16 cellular contexts compared by ENCODE assay signal in genomic region chr1:7684132-7684531, GRCh38.
DNase-seq lines count a peak whose midpoint lies in the region; ATAC-seq and TF ChIP-seq lines count a peak whose summit lies in the region.
"Had no signal": no experiment of that assay in that cellular context is flagged by ENCODE, and none has a peak within 500 bp of the region (broad histone marks: within the 10 kb centered on the region; RNA-seq: fewer than 3 reads in every experiment).

No MANE protein-coding gene starts in this region.

- intact Hi-C loops in ascending aorta (cut with DNase I) = no loop called here

- no peak for TF ChIP-seq CTCF in WERI-Rb-1 (IDR thresholded peaks at IDR 0.05; ENCODE audit: low read depth, low read length)
- TF ChIP-seq CTCF in osteoblast (IDR thresholded peaks at IDR 0.05; ENCODE audit: extremely low read depth, low read depth, low read length) = no peak
- TF ChIP-seq CTCF in ascending aorta (IDR thresholded peaks at IDR 0.05) = no peak

- no peak for ATAC-seq in HG02763 (IDR thresholded peaks at IDR 0.05; ENCODE audit: unreplicated experiment)
- ATAC-seq: A549 had no signal

- no peak overlapping the region for H3K4me2 ChIP-seq in osteoblast (ENCODE audit: insufficient read depth, low read length)
- H3K4me2 ChIP-seq: A549 had no signal

- no peaks in the 10 kb centered on the region for H3K9me3 ChIP-seq in WERI-Rb-1 (ENCODE audit: severe bottlenecking)
- no peaks in the 10 kb centered on the region for H3K9me3 ChIP-seq in osteoblast (ENCODE audit: low read depth, low read length)
- no peaks in the 10 kb centered on the region for H3K9me3 ChIP-seq in ascending aorta
- H3K9me3 ChIP-seq: A549, HAP-1 had no signal

- no peaks in the 10 kb centered on the region for H3K27me3 ChIP-seq in WERI-Rb-1 (ENCODE audit: insufficient read depth, low read depth, severe bottlenecking)
- H3K27me3 ChIP-seq in osteoblast (ENCODE audit: insufficient read depth, low read length) = peaks cover 22% of the 10 kb centered on the region
- no peaks in the 10 kb centered on the region for H3K27me3 ChIP-seq in ascending aorta

- no peaks in the 10 kb centered on the region for H3K36me3 ChIP-seq in WERI-Rb-1
- no peaks in the 10 kb centered on the region for H3K36me3 ChIP-seq in osteoblast (ENCODE audit: insufficient read depth, low read length)
- H3K36me3 ChIP-seq in ascending aorta = no peaks in the 10 kb centered on the region
- H3K36me3 ChIP-seq: HAP-1 had no signal

- no peaks in the 10 kb centered on the region for H3K79me2 ChIP-seq in osteoblast (ENCODE audit: insufficient read depth, low read length)

- H3K27ac ChIP-seq in WERI-Rb-1 (no peak overlapping the region), osteoblast (ENCODE audit: low read depth, low read length) (no peak overlapping the region), ascending aorta (no peak overlapping the region)
- H3K27ac ChIP-seq: A549 had no signal

- no peaks in the 10 kb centered on the region for H3K4me1 ChIP-seq in osteoblast (ENCODE audit: insufficient read depth, low read length)
- peaks cover 0 to 7% of the 10 kb centered on the region in 2 donors for H3K4me1 ChIP-seq in ascending aorta
- H3K4me1 ChIP-seq: A549, HAP-1 had no signal

- no peak overlapping the region for H2AFZ ChIP-seq in osteoblast (ENCODE audit: low read length)

- no peaks in the 10 kb centered on the region for H4K20me1 ChIP-seq in osteoblast (ENCODE audit: insufficient read depth, low read length)

- DNase-seq in DMS 273 (lab: John Stamatoyannopoulos, UW; ENCODE audit: unreplicated experiment) = peak; percentile 92
- peak; percentile 58 for DNase-seq in NCI-H2171 treated with DMSO at 0.1 percent for 48 hours (lab: John Stamatoyannopoulos, UW)
- peak; percentile 42 for DNase-seq in WERI-Rb-1
- peak; percentile 51 for DNase-seq in osteoblast (ENCODE audit: insufficient read length, low spot score, missing footprints)
- DNase-seq in COR-L47 (lab: John Stamatoyannopoulos, UW) = no peak
- no peak for DNase-seq in ascending aorta (ENCODE audit: low spot score in 2 of 2)
- DNase-seq: Calu3; CD4-positive, CD25-positive, alpha-beta regulatory T cell; DMS153; DMS79 treated with DMSO at 0.1 percent for 48 hours; EL; GDM1; GOT3 had no signal

- H3K4me3 ChIP-seq in WERI-Rb-1 (ENCODE audit: low read depth, low read length) (no peak overlapping the region), osteoblast (ENCODE audit: insufficient read depth, low read length) (no peak overlapping the region), ascending aorta (no peak overlapping the region)
- H3K4me3 ChIP-seq: A549, HAP-1 had no signal

Comparison
In these comparisons a context has a peak if more than half of its experiments do, and no peak if none do; other contexts are left out.
1. DNase-seq: peak in DMS 273 (single experiment), NCI-H2171 treated with DMSO at 0.1 percent for 48 hours (single experiment), WERI-Rb-1 (single experiment) and osteoblast (single experiment); none in COR-L47 (single experiment) and ascending aorta (0 of 2).